ENCODE assay signal across 8 cellular contexts in the genomic region with DNA sequence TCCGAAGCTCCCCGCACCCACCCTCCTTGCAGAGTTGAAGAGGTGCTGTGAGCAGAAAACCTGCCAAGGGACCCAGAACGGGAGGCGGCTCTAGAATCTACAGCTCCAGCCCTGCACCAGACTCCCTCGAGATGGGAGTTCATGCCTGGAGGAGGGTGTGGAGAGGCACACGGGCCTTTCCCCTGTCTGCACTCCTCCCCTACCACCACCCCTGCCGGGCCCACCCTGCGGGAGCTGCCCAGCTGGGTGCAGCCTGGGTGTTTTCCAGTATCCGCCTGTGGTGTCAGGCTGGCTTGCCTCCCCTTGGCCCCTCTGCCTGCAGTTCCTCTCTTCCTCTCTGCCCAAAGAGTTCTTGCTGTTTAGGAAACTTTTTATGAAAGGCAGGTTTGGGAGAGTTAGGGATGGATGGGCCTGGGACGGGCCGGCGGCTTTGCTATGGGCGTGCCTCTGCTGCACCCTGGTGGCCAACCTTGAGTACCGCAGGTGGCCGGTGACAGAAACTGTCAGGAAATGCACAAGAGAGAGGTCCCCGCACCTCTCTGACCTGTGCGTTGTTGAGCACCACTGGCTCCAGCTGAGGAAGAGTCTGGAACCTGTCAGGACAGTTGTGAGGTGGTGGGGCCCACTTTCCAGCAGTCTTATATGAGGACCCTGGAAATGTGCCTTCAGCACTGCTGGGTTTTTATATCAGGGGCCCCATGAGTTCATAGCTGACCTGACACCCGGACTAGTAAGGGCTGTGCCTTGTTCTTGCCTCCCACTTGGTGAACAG.
A peak's percentile ranks its signal among the peaks of the same experiment; 100 is the strongest.
DNase-seq lines count a peak whose midpoint lies in the region; ATAC-seq and TF ChIP-seq lines count a peak whose summit lies in the region.

No MANE protein-coding gene starts in this region.

- peaks cover 32% of the 10 kb centered on the region for H3K36me3 Mint-ChIP-seq in endodermal cell (ENCODE audit: low read depth)

- no peak for ATAC-seq in HG03039 (IDR thresholded peaks at IDR 0.05; ENCODE audit: unreplicated experiment)

- no peaks in the 10 kb centered on the region for H3K27me3 Mint-ChIP-seq in endodermal cell (ENCODE audit: insufficient read depth)

- H3K4me3 ChIP-seq in HAP-1 (no peak overlapping the region), endodermal cell (ENCODE audit: low read length) (no peak overlapping the region)

- no peaks in the 10 kb centered on the region for H3K27me3 ChIP-seq in HAP-1 (ENCODE audit: low read depth)
- H3K27me3 ChIP-seq in endodermal cell (ENCODE audit: control insufficient read depth, insufficient read depth, low read length, poor library complexity, severe bottlenecking) = no peaks in the 10 kb centered on the region

- H3K4me1 Mint-ChIP-seq in endodermal cell = no peaks in the 10 kb centered on the region

- peaks cover 30% of the 10 kb centered on the region for H3K36me3 ChIP-seq in HAP-1 (replicated peaks)
- peaks cover 59% of the 10 kb centered on the region for H3K36me3 ChIP-seq in endodermal cell (ENCODE audit: control insufficient read depth, insufficient read depth, low read length)

- no peak overlapping the region for H3K27ac ChIP-seq in endodermal cell (ENCODE audit: low read depth, low read length)

- TF ChIP-seq CTCF in endodermal cell (conservative IDR thresholded peaks at IDR 0.05) = peak; percentile 91

- H3K9me3 Mint-ChIP-seq in endodermal cell = no peaks in the 10 kb centered on the region

- no peak overlapping the region for H3K27ac Mint-ChIP-seq in endodermal cell

- H3K4me1 ChIP-seq in HAP-1 (no peaks in the 10 kb centered on the region), endodermal cell (ENCODE audit: control insufficient read depth, insufficient read depth, low read length) (no peaks in the 10 kb centered on the region)

- H3K9me3 ChIP-seq in HAP-1 = no peaks in the 10 kb centered on the region
- H3K9me3 ChIP-seq in endodermal cell (ENCODE audit: control insufficient read depth, low read length) = no peaks in the 10 kb centered on the region

- DNase-seq in CD1c-positive myeloid dendritic cell (ENCODE audit: extremely low spot score) = peak; percentile 80
- peak; percentile 66 to 85 for DNase-seq in HAP-1 (ENCODE audit: low spot score in 2 of 2)
- peak; percentile 73 for DNase-seq in NCI-H82 (lab: John Stamatoyannopoulos, UW)
- DNase-seq in activated CD8-positive, alpha-beta memory T cell treated with anti-CD3 and anti-CD28 coated beads for 1 hour (ENCODE audit: extremely low read depth in 1 of 2, low read depth in 1 of 2) = peak; percentile 41 to 63
- DNase-seq in endodermal cell = peak; percentile 97
- peak; percentile 31 for DNase-seq in middle frontal gyrus (ENCODE audit: extremely low spot score, low spot score)
- peak; percentile 86 for DNase-seq in stimulated activated CD8-positive, alpha-beta memory T cell treated with anti-CD3 and anti-CD28 coated beads, Interleukin-4, amount 100 ng/mL, for 48 hours

- WGBS in endodermal cell (ENCODE audit: insufficient coverage in 1 of 2, insufficient read length in 1 of 2), 2 experiments = 44 to 52% methylated on average over 12 to 18 of the region's 18 CpGs

- H3K4me3 Mint-ChIP-seq in endodermal cell = no peak overlapping the region

- in situ Hi-C loops in HAP-1 (cut with MboI; ENCODE audit: low sequenced_read_pairs) = loop anchor here (5.0 kb wide), 1 partner anchor 168 kb away; no protein-coding TSS in a partner anchor

- H3K9ac ChIP-seq in endodermal cell (ENCODE audit: extremely low read depth, low read length, poor library complexity, severe bottlenecking) = no peak overlapping the region

Comparison
In these comparisons a context has a peak if more than half of its experiments do, and no peak if none do; other contexts are left out.
1. DNase-seq: peak in every context shown above with its lines; median percentile 97 in endodermal cell; 86 in stimulated activated CD8-positive, alpha-beta memory T cell treated with anti-CD3 and anti-CD28 coated beads, Interleukin-4, amount 100 ng/mL, for 48 hours; 80 in CD1c-positive myeloid dendritic cell; 76 in HAP-1; 73 in NCI-H82; 52 in activated CD8-positive, alpha-beta memory T cell treated with anti-CD3 and anti-CD28 coated beads for 1 hour; 31 in middle frontal gyrus.